17 cellular contexts compared by ENCODE assay signal in the genomic region with DNA sequence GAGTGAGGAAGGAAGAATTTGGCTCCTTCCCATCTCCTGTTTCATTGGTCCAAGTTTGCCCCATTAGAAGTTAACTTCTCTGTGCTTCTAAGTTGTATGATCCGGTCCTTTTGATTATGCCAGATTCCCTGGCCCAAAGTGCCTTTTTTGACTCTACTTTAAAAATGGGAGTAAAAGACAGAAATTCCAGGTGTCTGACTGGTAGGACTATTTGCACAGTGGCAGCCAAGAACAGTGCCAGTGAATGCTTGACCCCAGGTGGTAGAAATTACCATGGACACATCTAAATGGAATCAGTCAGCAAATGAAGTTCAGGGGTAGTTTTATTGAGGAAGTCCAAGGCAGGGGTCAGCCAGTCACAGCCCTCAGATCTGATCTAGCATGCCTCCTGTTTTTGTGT.
DNase-seq lines count a peak whose midpoint lies in the region; ATAC-seq, FAIRE-seq and TF ChIP-seq lines count a peak whose summit lies in the region.
"Had no signal": no experiment of that assay in that cellular context is flagged by ENCODE, and none has a peak within 500 bp of the region (broad histone marks: within the 10 kb centered on the region; RNA-seq: fewer than 3 reads in every experiment).

No MANE protein-coding gene starts in this region.

- H4K20me1 ChIP-seq in endothelial cell of umbilical vein (replicated peaks; ENCODE audit: control insufficient read depth, extremely low read depth, insufficient read depth, low read length) = no peaks in the 10 kb centered on the region

- H2AFZ ChIP-seq in endothelial cell of umbilical vein (ENCODE audit: low read depth, low read length) = no peak overlapping the region

- no peaks in the 10 kb centered on the region for H3K79me2 ChIP-seq in endothelial cell of umbilical vein (ENCODE audit: control insufficient read depth, insufficient read depth, low read length)

- H3K9me3 ChIP-seq in heart right ventricle (no peaks in the 10 kb centered on the region), endothelial cell of umbilical vein (replicated peaks; ENCODE audit: control insufficient read depth, insufficient read depth, low read length) (no peaks in the 10 kb centered on the region), thoracic aorta (no peaks in the 10 kb centered on the region)
- H3K9me3 ChIP-seq: Caco-2, suprapubic skin had no signal

- H3K4me2 ChIP-seq in endothelial cell of umbilical vein (ENCODE audit: insufficient read depth, low read length) = no peak overlapping the region

- no peaks in the 10 kb centered on the region for H3K36me3 Mint-ChIP-seq in CD14-positive monocyte

- DNase-seq in heart right ventricle (no peak), left ventricle myocardium superior (no peak), LHCN-M2 (ENCODE audit: low read depth) (peak; percentile 22), endothelial cell of umbilical vein (ENCODE audit: low read depth, low spot score) (peak; percentile 16), thoracic aorta (ENCODE audit: low spot score) (no peak), CD14-positive monocyte (ENCODE audit: low spot score) (no peak), HT-29 (ENCODE audit: low spot score) (no peak), NCI-H2081 treated with DMSO at 0.1 percent for 48 hours (lab: John Stamatoyannopoulos, UW) (no peak)
- DNase-seq: activated naive CD4-positive, alpha-beta T cell treated with anti-CD3 and anti-CD28 coated beads for 36 hours; Caco-2; cortex of kidney; Karpas-422; NCI-H1092 treated with DMSO at 0.1 percent for 48 hours; NCI-H510A treated with DMSO at 0.1 percent for 48 hours; retina had no signal

- H3K4me3 ChIP-seq in heart right ventricle = no peak overlapping the region
- H3K4me3 ChIP-seq in endothelial cell of umbilical vein (replicated peaks in 1 of 3; ENCODE audit: insufficient read depth in 1 of 3, low read depth in 1 of 3, low read length in 3 of 3) = no peak overlapping the region
- no peak overlapping the region for H3K4me3 ChIP-seq in thoracic aorta
- H3K4me3 ChIP-seq: suprapubic skin had no signal

- H3K4me1 ChIP-seq in heart right ventricle = peaks cover 5 to 72% (median 62%) of the 10 kb centered on the region in 9 donors
- peaks cover 30% of the 10 kb centered on the region for H3K4me1 ChIP-seq in endothelial cell of umbilical vein (ENCODE audit: control insufficient read depth, extremely low read depth, insufficient read depth, low read length)
- peaks cover 30 to 59% of the 10 kb centered on the region in 2 donors for H3K4me1 ChIP-seq in thoracic aorta (ENCODE audit: control insufficient read depth in 1 of 2, low read depth in 2 of 2)

- intact Hi-C loops in heart right ventricle (cut with DNase I) (loop anchor here in 2 of 10 donors (5.0 to 10.0 kb wide), 4 partner anchors 84 to 254 kb away; a partner anchor contains a TSS), left ventricle myocardium superior (cut with micrococcal nuclease) (no loop called here), endothelial cell of umbilical vein (cut with micrococcal nuclease) (no loop called here), CD14-positive monocyte (cut with micrococcal nuclease) (no loop called here)

- WGBS in heart right ventricle, 2 donors = 83 to 93% methylated on average over 1 of the region's 1 CpG

- dilution Hi-C loops in endothelial cell of umbilical vein (cut with MboI; ENCODE audit: extremely low pct_ligation_motif_present, low sequenced_read_pairs) = no loop called here

- H3K9me1 ChIP-seq in endothelial cell of umbilical vein (replicated peaks; ENCODE audit: control insufficient read depth, extremely low read depth, insufficient read depth, low read length) = no peaks in the 10 kb centered on the region

- H3K27me3 Mint-ChIP-seq in CD14-positive monocyte (ENCODE audit: low read depth in 3 of 3) = peaks cover 0 to 2% (median 0%) of the 10 kb centered on the region in 3 donors

- no peaks in the 10 kb centered on the region for H3K27me3 ChIP-seq in heart right ventricle
- H3K27me3 ChIP-seq in endothelial cell of umbilical vein (ENCODE audit: control insufficient read depth in 2 of 2, insufficient read depth in 2 of 2, low read length in 2 of 2) = no peaks in the 10 kb centered on the region
- H3K27me3 ChIP-seq in thoracic aorta (replicated peaks; ENCODE audit: insufficient read depth) = no peaks in the 10 kb centered on the region
- H3K27me3 ChIP-seq: suprapubic skin had no signal

- H3K27ac ChIP-seq in heart right ventricle (peak overlapping the region in 8 of 10 donors; percentile 0 to 82 (median 52)), endothelial cell of umbilical vein (ENCODE audit: insufficient read depth, low read depth, low read length) (no peak overlapping the region), thoracic aorta (peak overlapping the region; percentile 66 to 72)
- H3K27ac ChIP-seq: suprapubic skin had no signal

- no peak for TF ChIP-seq CTCF in heart right ventricle (IDR thresholded peaks at IDR 0.05)
- TF ChIP-seq CTCF in endothelial cell of umbilical vein (IDR thresholded peaks at IDR 0.05; ENCODE audit: extremely low read depth in 1 of 2, insufficient read depth in 1 of 2, low read depth in 1 of 2, low read length in 2 of 2) = no peak
- TF ChIP-seq CTCF in thoracic aorta (IDR thresholded peaks at IDR 0.05) = no peak
- TF ChIP-seq CTCF in CD14-positive monocyte (IDR thresholded peaks at IDR 0.05) = no peak

- no peak for ATAC-seq in heart right ventricle
- ATAC-seq in left ventricle myocardium superior = no peak
- ATAC-seq in thoracic aorta (ENCODE audit: insufficient number of reproducible peaks, low FRiP score, low read depth) = no peak
- ATAC-seq: left lobe of liver had no signal

- no peak overlapping the region for H3K4me3 Mint-ChIP-seq in CD14-positive monocyte
- H3K4me3 Mint-ChIP-seq: activated naive CD4-positive, alpha-beta T cell treated with anti-CD3 and anti-CD28 coated beads for 36 hours had no signal

- no TSS peak for BruUV-seq in endothelial cell of umbilical vein (replicated peaks; lab: Mats Ljungman, UMichigan)

- no peak for TF ChIP-seq POLR2A in endothelial cell of umbilical vein (IDR thresholded peaks at IDR 0.05; ENCODE audit: low read depth, low read length)

- peaks cover 5% of the 10 kb centered on the region for H3K4me1 Mint-ChIP-seq in CD14-positive monocyte

- no peak for FAIRE-seq in endothelial cell of umbilical vein (lab: Jason Lieb, UNC)

- CTCF ChIA-PET in endothelial cell of umbilical vein (lab: Charles Lee) = no interaction called here

- H3K36me3 ChIP-seq in heart right ventricle = no peaks in the 10 kb centered on the region
- H3K36me3 ChIP-seq in endothelial cell of umbilical vein (ENCODE audit: control insufficient read depth in 2 of 2, extremely low read depth in 1 of 2, insufficient read depth in 2 of 2, low read length in 2 of 2) = no peaks in the 10 kb centered on the region
- no peaks in the 10 kb centered on the region for H3K36me3 ChIP-seq in thoracic aorta
- H3K36me3 ChIP-seq: suprapubic skin had no signal

- peak overlapping the region in 1 of 7 donors; percentile 56 for H3K27ac Mint-ChIP-seq in CD14-positive monocyte

- H3K9me3 Mint-ChIP-seq in CD14-positive monocyte = peaks cover 0 to 2% (median 0%) of the 10 kb centered on the region in 7 donors
- H3K9me3 Mint-ChIP-seq: activated naive CD4-positive, alpha-beta T cell treated with anti-CD3 and anti-CD28 coated beads for 36 hours had no signal

- POLR2A ChIA-PET in endothelial cell of umbilical vein (lab: Charles Lee) = no interaction called here

- no peak overlapping the region for H3K9ac ChIP-seq in endothelial cell of umbilical vein (replicated peaks; ENCODE audit: extremely low read depth, insufficient read depth, low read length)

TF ChIP-seq in endothelial cell of umbilical vein, 7 proteins besides CTCF, POLR2A, EP300 and RAD21:
- TF ChIP-seq, protein P1, sequence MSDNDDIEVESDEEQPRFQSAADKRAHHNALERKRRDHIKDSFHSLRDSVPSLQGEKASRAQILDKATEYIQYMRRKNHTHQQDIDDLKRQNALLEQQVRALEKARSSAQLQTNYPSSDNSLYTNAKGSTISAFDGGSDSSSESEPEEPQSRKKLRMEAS (IDR thresholded peaks at IDR 0.05; ENCODE audit: insufficient read depth, insufficient read length) = no peak
- TF ChIP-seq MYC (IDR thresholded peaks at IDR 0.05; ENCODE audit: low read depth, low read length) (no peak), FOS (IDR thresholded peaks at IDR 0.05; ENCODE audit: borderline replicate concordance, insufficient read depth, low read length) (no peak), EZH2 (IDR thresholded peaks at IDR 0.05; ENCODE audit: borderline replicate concordance, low read depth, low read length, severe bottlenecking) (no peak), JUN (IDR thresholded peaks at IDR 0.05; ENCODE audit: borderline replicate concordance, insufficient read depth, insufficient read length, low read depth) (no peak), POLR2AphosphoS5 (IDR thresholded peaks at IDR 0.05; ENCODE audit: insufficient read depth, low read depth, low read length) (no peak), GATA2 (IDR thresholded peaks at IDR 0.05; ENCODE audit: insufficient read depth, insufficient read length, low read depth, low read length) (no peak)

Comparison
In these comparisons a context has a peak if more than half of its experiments do, and no peak if none do; other contexts are left out.
1. DNase-seq: peak in LHCN-M2 (single experiment) and endothelial cell of umbilical vein (single experiment); none in heart right ventricle (0 of 2), left ventricle myocardium superior (single experiment), thoracic aorta (single experiment), CD14-positive monocyte (single experiment), HT-29 (single experiment) and NCI-H2081 treated with DMSO at 0.1 percent for 48 hours (single experiment).